8 cellular contexts compared by ENCODE assay signal in genomic region chr17:49576906-49577650, GRCh38. TPM values are rescaled to one million over a fixed set of nuclear protein-coding genes. Genes with fewer than 3 reads are reported as not detected.
DNase-seq lines count a peak whose midpoint lies in the region; ATAC-seq and TF ChIP-seq lines count a peak whose summit lies in the region.

No MANE protein-coding gene starts in this region.

- H3K4me2 ChIP-seq in fibroblast of lung (ENCODE audit: extremely low read depth, insufficient read depth, low read length) (peak overlapping the region; percentile 81), osteoblast (ENCODE audit: insufficient read depth, low read length) (peak overlapping the region; percentile 90)

- no peaks in the 10 kb centered on the region for H3K9me3 ChIP-seq in CD4-positive, CD25-positive, alpha-beta regulatory T cell (ENCODE audit: control insufficient read depth in 2 of 2, low read length in 2 of 2)
- 0 out of 2 replicates have a peak, but pooled peaks cover 5% of the 10 kb centered on the region for H3K9me3 ChIP-seq in SJSA1 (replicated peaks)
- no peaks in the 10 kb centered on the region for H3K9me3 ChIP-seq in fibroblast of lung (ENCODE audit: control insufficient read depth, insufficient read depth, low read depth, low read length)
- no peaks in the 10 kb centered on the region for H3K9me3 ChIP-seq in osteoblast (ENCODE audit: low read depth, low read length)

- DNase-seq in CD4-positive, CD25-positive, alpha-beta regulatory T cell: no peak
- DNase-seq in SJSA1 (ENCODE audit: low read depth in 1 of 2, low spot score in 2 of 2) (no peak), fibroblast of lung (ENCODE audit: low read depth in 2 of 2) (no peak), osteoblast (ENCODE audit: insufficient read length, low spot score, missing footprints) (peak; percentile 86), immature natural killer cell (no peak), NCI-H345 treated with DMSO at 0.1 percent for 48 hours (lab: John Stamatoyannopoulos, UW; ENCODE audit: unreplicated experiment) (no peak), UCSD-AML1 (lab: John Stamatoyannopoulos, UW; ENCODE audit: unreplicated experiment) (no peak)

- H3K4me3 Mint-ChIP-seq in CD4-positive, CD25-positive, alpha-beta regulatory T cell: peak overlapping the region; percentile 11 to 84 (median 42)
- peak overlapping the region in 1 of 5 donors; percentile 10 for H3K4me3 Mint-ChIP-seq in immature natural killer cell

- no peaks in the 10 kb centered on the region for H3K79me2 ChIP-seq in fibroblast of lung (ENCODE audit: control insufficient read depth, insufficient read depth, low read length)
- H3K79me2 ChIP-seq in osteoblast (ENCODE audit: insufficient read depth, low read length): no peaks in the 10 kb centered on the region

- H3K4me1 ChIP-seq in CD4-positive, CD25-positive, alpha-beta regulatory T cell (ENCODE audit: control insufficient read depth, insufficient read depth, low read length, poor library complexity, severe bottlenecking): peaks cover 14% of the 10 kb centered on the region
- peaks cover 19% of the 10 kb centered on the region for H3K4me1 ChIP-seq in SJSA1 (replicated peaks)
- no peaks in the 10 kb centered on the region for H3K4me1 ChIP-seq in fibroblast of lung (ENCODE audit: control insufficient read depth, extremely low read depth, insufficient read depth, low read length)
- peaks cover 3% of the 10 kb centered on the region for H3K4me1 ChIP-seq in osteoblast (ENCODE audit: insufficient read depth, low read length)

- peak overlapping the region; percentile 5 for H3K27ac ChIP-seq in CD4-positive, CD25-positive, alpha-beta regulatory T cell (ENCODE audit: insufficient read depth, low read length, poor library complexity, severe bottlenecking)
- H3K27ac ChIP-seq in SJSA1 (no peak overlapping the region), fibroblast of lung (ENCODE audit: insufficient read depth, low read length) (no peak overlapping the region), osteoblast (ENCODE audit: low read depth, low read length) (no peak overlapping the region)

- peak overlapping the region; percentile 20 for H3K9ac ChIP-seq in fibroblast of lung (ENCODE audit: insufficient read depth, low read length)

- peaks cover 0 to 3% (median 0%) of the 10 kb centered on the region in 7 donors for H3K9me3 Mint-ChIP-seq in CD4-positive, CD25-positive, alpha-beta regulatory T cell
- no peaks in the 10 kb centered on the region for H3K9me3 Mint-ChIP-seq in immature natural killer cell

- H3K27ac Mint-ChIP-seq in CD4-positive, CD25-positive, alpha-beta regulatory T cell: no peak overlapping the region
- H3K27ac Mint-ChIP-seq in immature natural killer cell: no peak overlapping the region

- H2AFZ ChIP-seq in fibroblast of lung (ENCODE audit: low read length) (peak overlapping the region; percentile 48), osteoblast (ENCODE audit: low read length) (peak overlapping the region; percentile 72)

- peaks cover 55% of the 10 kb centered on the region for H3K27me3 Mint-ChIP-seq in CD4-positive, CD25-positive, alpha-beta regulatory T cell
- H3K27me3 Mint-ChIP-seq in immature natural killer cell (ENCODE audit: low read depth in 3 of 3): peaks cover 15 to 23% (median 20%) of the 10 kb centered on the region in 3 donors

- no peaks in the 10 kb centered on the region for H4K20me1 ChIP-seq in fibroblast of lung (ENCODE audit: control insufficient read depth, extremely low read depth, insufficient read depth, low read length)
- no peaks in the 10 kb centered on the region for H4K20me1 ChIP-seq in osteoblast (ENCODE audit: insufficient read depth, low read length)

- no peak for TF ChIP-seq CTCF in fibroblast of lung (conservative IDR thresholded peaks at IDR 0.05 in 1 of 2, IDR thresholded peaks at IDR 0.05 in 1 of 2; ENCODE audit: low read depth in 1 of 2, low read length in 2 of 2)
- no peak for TF ChIP-seq CTCF in osteoblast (IDR thresholded peaks at IDR 0.05; ENCODE audit: extremely low read depth, low read depth, low read length)

- H3K27me3 ChIP-seq in CD4-positive, CD25-positive, alpha-beta regulatory T cell (ENCODE audit: control insufficient read depth, insufficient read depth, low read length): peaks cover 10% of the 10 kb centered on the region
- H3K27me3 ChIP-seq in SJSA1 (replicated peaks) (0 out of 2 replicates have a peak, but pooled peaks cover 5% of the 10 kb centered on the region), fibroblast of lung (ENCODE audit: control insufficient read depth, insufficient read depth, low read length) (peaks cover 27% of the 10 kb centered on the region), osteoblast (ENCODE audit: insufficient read depth, low read length) (peaks cover 13% of the 10 kb centered on the region)

- no peaks in the 10 kb centered on the region for H3K36me3 ChIP-seq in CD4-positive, CD25-positive, alpha-beta regulatory T cell (ENCODE audit: control insufficient read depth, insufficient read depth, low read length)
- no peaks in the 10 kb centered on the region for H3K36me3 ChIP-seq in SJSA1
- no peaks in the 10 kb centered on the region for H3K36me3 ChIP-seq in fibroblast of lung (ENCODE audit: control insufficient read depth, insufficient read depth, low read length)
- H3K36me3 ChIP-seq in osteoblast (ENCODE audit: insufficient read depth, low read length): no peaks in the 10 kb centered on the region

- ATAC-seq in CD4-positive, CD25-positive, alpha-beta regulatory T cell (ENCODE audit: low read depth in 2 of 2): no peak
- no peak for ATAC-seq in HG02884 (IDR thresholded peaks at IDR 0.05; ENCODE audit: unreplicated experiment)

- H3K36me3 Mint-ChIP-seq in CD4-positive, CD25-positive, alpha-beta regulatory T cell: no peaks in the 10 kb centered on the region
- H3K36me3 Mint-ChIP-seq in immature natural killer cell: no peaks in the 10 kb centered on the region

- H3K4me1 Mint-ChIP-seq in CD4-positive, CD25-positive, alpha-beta regulatory T cell: peaks cover 0 to 18% (median 5%) of the 10 kb centered on the region in 4 donors
- H3K4me1 Mint-ChIP-seq in immature natural killer cell: peaks cover 0 to 8% of the 10 kb centered on the region in 2 donors

- H3K4me3 ChIP-seq in CD4-positive, CD25-positive, alpha-beta regulatory T cell (ENCODE audit: low read depth, low read length): no peak overlapping the region
- H3K4me3 ChIP-seq in SJSA1: peak overlapping the region; percentile 52
- H3K4me3 ChIP-seq in fibroblast of lung (replicated peaks in 1 of 4; ENCODE audit: control extremely low read depth in 1 of 4, insufficient read depth in 1 of 4, low read depth in 3 of 4, low read length in 4 of 4): peak overlapping the region in 3 of 4 experiments; percentile 27 to 70 (median 60)
- peak overlapping the region; percentile 81 for H3K4me3 ChIP-seq in osteoblast (ENCODE audit: insufficient read depth, low read length)

RNA-seq across cellular contexts. Expression of gene NXPH3, which starts 1.4 kb away (rescaled TPM):
- not detected for total RNA-seq in CD4-positive, CD25-positive, alpha-beta regulatory T cell
- not detected for polyA plus RNA-seq in CD4-positive, CD25-positive, alpha-beta regulatory T cell
- total RNA-seq in SJSA1 (2014; rRNA removed; shearing (Covaris generic)): 2.2 and 2.3 TPM in 2 replicates
- total RNA-seq in fibroblast of lung (0.66 and 0.77 TPM in 2 replicates), osteoblast (1.8 and 3.3 TPM in 2 replicates)
- polyA plus RNA-seq in fibroblast of lung (0.19 and 0.36 TPM in 2 replicates), immature natural killer cell (not detected)
- polyA plus RNA-seq in fibroblast of lung (2012): 0.31 and 0.48 TPM in 2 replicates
- 0.39 TPM in 1 of 2 replicates, not detected in the other for polyA minus RNA-seq in fibroblast of lung (ENCODE audit: low replicate concordance)
